Comparison of ENCODE assay signal across 1 cellular context in the genomic region with DNA sequence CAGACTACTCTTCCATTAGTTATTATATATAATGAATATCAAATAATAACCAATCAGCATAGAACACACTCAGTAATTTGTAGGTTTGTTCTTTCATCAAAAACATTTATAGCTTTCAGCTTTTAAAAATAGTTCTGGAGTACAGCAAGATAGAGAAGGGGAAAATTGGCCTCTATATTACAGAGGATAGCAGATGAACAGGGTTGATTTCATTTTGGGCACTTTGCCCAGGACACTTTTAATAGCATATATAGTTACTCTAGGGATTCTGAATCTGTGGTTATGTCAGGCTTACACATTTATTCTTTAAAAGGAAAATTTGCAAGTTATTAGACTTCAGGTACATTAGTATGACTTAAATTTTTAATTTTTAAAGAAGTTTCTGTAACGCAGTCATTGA.
A peak's percentile ranks its signal among the peaks of the same experiment; 100 is the strongest.
TF ChIP-seq lines count a peak whose summit lies in the region.

No MANE protein-coding gene starts in this region.

TF ChIP-seq in K562, 482 proteins besides CTCF, POLR2A, EP300 and RAD21:
- TF ChIP-seq ZHX1 (conservative IDR thresholded peaks at IDR 0.05; ENCODE audit: low read length): no peak
- no peak for TF ChIP-seq ZNF507 (tag; conservative IDR thresholded peaks at IDR 0.05)
- TF ChIP-seq NFIC (IDR thresholded peaks at IDR 0.05): 0 out of 2 replicates have a peak, but pooled peaks have one; percentile 13
- TF ChIP-seq TARDBP (IDR thresholded peaks at IDR 0.05): no peak
